In the genomic region with DNA sequence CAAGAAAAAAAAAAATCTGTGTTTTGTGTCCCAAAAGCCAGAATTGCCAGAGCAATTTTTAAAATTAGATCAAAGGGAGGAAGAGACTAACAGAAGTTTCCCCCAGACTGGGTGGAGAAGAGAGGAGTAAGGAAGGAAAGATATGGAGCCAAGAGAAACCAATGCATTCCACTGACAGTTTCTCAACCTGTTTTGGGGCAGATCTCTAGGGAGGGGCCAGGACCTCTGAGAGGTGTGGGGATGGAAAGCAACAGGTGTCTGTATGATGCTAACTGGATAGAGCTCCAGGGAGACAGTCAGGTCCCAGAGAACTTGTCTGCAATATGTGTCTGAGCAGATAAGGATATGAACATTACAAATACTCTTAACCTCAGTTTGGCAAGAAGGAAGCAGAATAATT, we compare ENCODE assay signal across 6 cellular contexts.
"Had no signal": no experiment of that assay in that cellular context is flagged by ENCODE, and none has a peak within 500 bp of the region (broad histone marks: within the 10 kb centered on the region; RNA-seq: fewer than 3 reads in every experiment).

No MANE protein-coding gene starts in this region.

- H3K36me3 ChIP-seq: HAP-1 had no signal

- DNase-seq: GOT3, H7, IMR-90, KG1 had no signal

- H3K9me3 ChIP-seq: HAP-1 had no signal

- H3K4me3 ChIP-seq: HAP-1, K562 had no signal

- H3K4me1 ChIP-seq: HAP-1 had no signal
